In the genomic region with DNA sequence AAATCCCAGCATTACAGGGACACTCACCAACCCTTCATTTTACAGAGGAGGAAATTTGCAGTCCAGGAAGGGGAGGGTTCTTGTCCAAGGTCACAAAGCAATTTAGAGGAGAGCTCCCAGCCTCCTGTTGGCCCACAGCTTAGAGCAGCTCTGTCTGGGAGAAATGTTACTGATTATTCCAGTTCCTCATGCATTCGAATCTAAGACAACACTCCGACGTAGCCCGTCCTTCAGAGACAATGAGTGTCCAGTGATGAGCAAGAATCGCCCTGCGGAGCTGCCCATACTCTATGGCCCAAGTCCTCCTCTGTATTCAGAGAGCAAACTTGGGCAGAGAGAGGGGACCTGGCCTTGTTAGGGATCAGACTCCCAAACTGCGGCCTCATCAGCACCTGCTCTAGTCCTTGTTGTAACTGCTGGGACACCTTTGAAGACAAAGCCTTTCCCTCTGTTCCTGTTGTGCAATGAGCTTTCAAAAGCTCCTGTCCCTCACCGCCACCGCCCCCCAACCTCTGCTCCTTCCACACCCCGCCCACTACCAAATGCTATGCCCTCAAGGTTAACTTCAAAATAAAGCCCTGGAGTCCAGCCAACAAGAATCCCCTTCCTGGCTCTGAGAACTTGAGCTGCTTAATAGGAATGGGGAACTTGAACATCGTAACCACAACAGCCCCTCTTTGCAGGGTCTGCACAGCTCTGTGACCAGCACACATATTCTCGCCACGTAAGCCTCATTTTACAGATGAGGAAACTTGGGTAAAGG, we compare ENCODE assay signal across 20 cellular contexts.
DNase-seq lines count a peak whose midpoint lies in the region; ATAC-seq and TF ChIP-seq lines count a peak whose summit lies in the region.
"Had no signal": no experiment of that assay in that cellular context is flagged by ENCODE, and none has a peak within 500 bp of the region (broad histone marks: within the 10 kb centered on the region; RNA-seq: fewer than 3 reads in every experiment).

No MANE protein-coding gene starts in this region.

- H3K4me3 Mint-ChIP-seq in brain: peak overlapping the region in 2 of 5 experiments; percentile 4 to 18
- no peak overlapping the region for H3K4me3 Mint-ChIP-seq in endothelial cell (ENCODE audit: unreplicated experiment)
- H3K4me3 Mint-ChIP-seq: activated B cell treated with CpG ODN at 0.5 μM for 24 hours, T-cell had no signal

- H3K4me1 Mint-ChIP-seq in brain (peaks cover 64% of the 10 kb centered on the region), endothelial cell (ENCODE audit: unreplicated experiment) (peaks cover 22% of the 10 kb centered on the region)

- peaks cover 1% of the 10 kb centered on the region for H3K27me3 ChIP-seq in HL-60 (ENCODE audit: insufficient read depth, poor library complexity, severe bottlenecking)
- H3K27me3 ChIP-seq: upper lobe of right lung had no signal

- DNase-seq in HL-60 (ENCODE audit: low read depth in 1 of 2, low spot score in 1 of 2) (peak; percentile 32 to 75), NOMO-1 treated with DMSO at 0.1 percent for 48 hours (lab: John Stamatoyannopoulos, UW; ENCODE audit: unreplicated experiment) (peak; percentile 35), posterior vena cava (ENCODE audit: low spot score) (peak; percentile 57), NCI-H1930 (lab: John Stamatoyannopoulos, UW) (no peak), SK-N-DZ (ENCODE audit: low spot score) (no peak), endothelial cell (ENCODE audit: low spot score) (no peak)
- DNase-seq: activated B cell treated with CpG ODN at 0.5 μM for 24 hours; cerebellar nuclear complex; DND-41; GM23248; left ventricle myocardium superior; NCI-H2081 treated with DMSO at 0.1 percent for 48 hours; NCI-H526 treated with DMSO at 0.1 percent for 48 hours; stimulated activated naive CD4-positive, alpha-beta T cell; T-cell; upper lobe of right lung had no signal

- TF ChIP-seq CTCF in HL-60 (IDR thresholded peaks at IDR 0.05; ENCODE audit: insufficient read depth, low read length): no peak
- TF ChIP-seq CTCF in brain (conservative IDR thresholded peaks at IDR 0.05): no peak
- TF ChIP-seq CTCF in endothelial cell (IDR thresholded peaks at IDR 0.05; ENCODE audit: unreplicated experiment): no peak

- no peak for ATAC-seq in HG02884 (IDR thresholded peaks at IDR 0.05; ENCODE audit: unreplicated experiment)
- ATAC-seq: left ventricle myocardium superior, Panc1, T-cell, upper lobe of right lung had no signal

- H3K9me3 Mint-ChIP-seq in brain: no peaks in the 10 kb centered on the region
- no peaks in the 10 kb centered on the region for H3K9me3 Mint-ChIP-seq in endothelial cell (ENCODE audit: unreplicated experiment)
- H3K9me3 Mint-ChIP-seq: activated B cell treated with CpG ODN at 0.5 μM for 24 hours, T-cell had no signal

- H3K36me3 Mint-ChIP-seq in brain (no peaks in the 10 kb centered on the region), endothelial cell (ENCODE audit: low read depth, unreplicated experiment) (no peaks in the 10 kb centered on the region)
- H3K36me3 Mint-ChIP-seq: T-cell had no signal

- H3K27me3 Mint-ChIP-seq in brain (peaks cover 9% of the 10 kb centered on the region), endothelial cell (ENCODE audit: unreplicated experiment) (peaks cover 4% of the 10 kb centered on the region)

- H3K27ac ChIP-seq in HL-60 (replicated peaks): no peak overlapping the region
- H3K27ac ChIP-seq: GM23248, prostate gland, upper lobe of right lung had no signal

- H3K4me3 ChIP-seq in HL-60 (replicated peaks; ENCODE audit: insufficient read depth, low read length): no peak overlapping the region
- H3K4me3 ChIP-seq: GM23248, prostate gland, upper lobe of right lung had no signal

- H3K27ac Mint-ChIP-seq in brain (peak overlapping the region in 3 of 5 experiments; percentile 14 to 67 (median 59)), endothelial cell (ENCODE audit: unreplicated experiment) (no peak overlapping the region)
- H3K27ac Mint-ChIP-seq: activated B cell treated with CpG ODN at 0.5 μM for 24 hours, T-cell had no signal

- intact Hi-C loops in posterior vena cava (cut with DNase I): loop anchor here in 1 of 2 donors (10.0 kb wide), 1 partner anchor 230 kb away; no protein-coding TSS in a partner anchor

Comparison
In these comparisons a context has a peak if more than half of its experiments do, and no peak if none do; other contexts are left out.
1. DNase-seq: peak in HL-60 (2 of 2), NOMO-1 treated with DMSO at 0.1 percent for 48 hours (single experiment) and posterior vena cava (single experiment); none in NCI-H1930 (0 of 2), SK-N-DZ (single experiment) and endothelial cell (single experiment).